In the genomic region with DNA sequence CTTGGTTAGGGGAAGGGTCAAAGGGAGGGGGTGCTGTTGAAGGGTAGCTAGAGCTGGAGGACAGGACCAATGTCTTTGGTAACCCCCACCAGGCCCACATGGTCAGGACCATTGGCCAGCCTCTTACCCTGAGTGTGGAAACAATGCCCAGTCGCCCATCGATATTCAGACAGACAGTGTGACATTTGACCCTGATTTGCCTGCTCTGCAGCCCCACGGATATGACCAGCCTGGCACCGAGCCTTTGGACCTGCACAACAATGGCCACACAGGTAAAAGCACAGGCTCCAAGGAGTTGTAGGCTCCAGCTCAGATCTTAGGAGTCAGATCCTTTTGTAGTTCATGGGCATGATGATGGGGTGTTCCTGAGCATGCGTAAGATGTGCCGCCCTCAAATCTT, we compare ENCODE assay signal across 1 cellular context.
TF ChIP-seq lines count a peak whose summit lies in the region.

No MANE protein-coding gene starts in this region.

TF ChIP-seq in GM12878, 131 proteins besides CTCF, POLR2A, EP300 and RAD21:
- TF ChIP-seq FOXK2 (IDR thresholded peaks at IDR 0.05) (no peak), SP1 (IDR thresholded peaks at IDR 0.05; ENCODE audit: low read depth, low read length) (no peak), ZNF207 (IDR thresholded peaks at IDR 0.05; ENCODE audit: borderline replicate concordance) (no peak), KDM1A (IDR thresholded peaks at IDR 0.05; ENCODE audit: borderline replicate concordance) (no peak), SMC3 (IDR thresholded peaks at IDR 0.05; ENCODE audit: borderline replicate concordance, low read length) (no peak), ZNF274 (IDR thresholded peaks at IDR 0.05; ENCODE audit: insufficient read depth, insufficient read length) (no peak), RELB (IDR thresholded peaks at IDR 0.05; ENCODE audit: low read depth) (no peak), SPI1 (IDR thresholded peaks at IDR 0.05; ENCODE audit: borderline replicate concordance, insufficient read depth, low read depth, low read length) (no peak), CHD4 (IDR thresholded peaks at IDR 0.05) (no peak), LARP7 (IDR thresholded peaks at IDR 0.05) (no peak), WRNIP1 (IDR thresholded peaks at IDR 0.05; ENCODE audit: borderline replicate concordance, low read depth, low read length) (no peak), ZNF384 (IDR thresholded peaks at IDR 0.05; ENCODE audit: borderline replicate concordance, low read depth, low read length) (no peak), E4F1 (IDR thresholded peaks at IDR 0.05; ENCODE audit: borderline replicate concordance, partially characterized antibody) (no peak), RUNX3 (IDR thresholded peaks at IDR 0.05; ENCODE audit: low read length) (no peak), CREB1 (IDR thresholded peaks at IDR 0.05; ENCODE audit: low read depth) (no peak), ZNF622 (IDR thresholded peaks at IDR 0.05) (no peak), HCFC1 (IDR thresholded peaks at IDR 0.05; ENCODE audit: low read length) (no peak)
- TF ChIP-seq, protein P1, sequence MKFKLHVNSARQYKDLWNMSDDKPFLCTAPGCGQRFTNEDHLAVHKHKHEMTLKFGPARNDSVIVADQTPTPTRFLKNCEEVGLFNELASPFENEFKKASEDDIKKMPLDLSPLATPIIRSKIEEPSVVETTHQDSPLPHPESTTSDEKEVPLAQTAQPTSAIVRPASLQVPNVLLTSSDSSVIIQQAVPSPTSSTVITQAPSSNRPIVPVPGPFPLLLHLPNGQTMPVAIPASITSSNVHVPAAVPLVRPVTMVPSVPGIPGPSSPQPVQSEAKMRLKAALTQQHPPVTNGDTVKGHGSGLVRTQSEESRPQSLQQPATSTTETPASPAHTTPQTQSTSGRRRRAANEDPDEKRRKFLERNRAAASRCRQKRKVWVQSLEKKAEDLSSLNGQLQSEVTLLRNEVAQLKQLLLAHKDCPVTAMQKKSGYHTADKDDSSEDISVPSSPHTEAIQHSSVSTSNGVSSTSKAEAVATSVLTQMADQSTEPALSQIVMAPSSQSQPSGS (IDR thresholded peaks at IDR 0.05; ENCODE audit: low read length) = no peak
